16 cellular contexts compared by ENCODE assay signal in the genomic region with DNA sequence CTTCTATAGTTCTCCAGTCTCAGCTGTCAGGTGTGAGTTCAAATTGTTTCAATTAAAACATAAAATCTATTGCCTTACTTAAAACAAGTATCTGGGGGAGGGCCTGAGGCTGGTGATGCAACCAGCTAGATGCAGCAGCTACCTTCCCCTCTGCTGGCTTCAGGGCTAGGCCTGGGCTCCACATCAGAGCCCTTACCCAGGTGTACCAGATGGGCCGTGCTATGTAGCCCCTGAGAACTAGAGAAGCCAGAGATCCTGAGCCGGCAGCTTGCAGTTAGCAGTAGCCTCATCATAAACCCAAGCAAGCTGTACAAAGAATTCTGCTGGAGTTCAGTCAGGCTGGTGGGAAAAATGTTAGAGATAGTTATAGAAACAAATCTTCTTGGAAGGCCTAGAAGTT.
A peak's percentile ranks its signal among the peaks of the same experiment; 100 is the strongest.
DNase-seq lines count a peak whose midpoint lies in the region; ATAC-seq, FAIRE-seq and TF ChIP-seq lines count a peak whose summit lies in the region.
"Had no signal": no experiment of that assay in that cellular context is flagged by ENCODE, and none has a peak within 500 bp of the region (broad histone marks: within the 10 kb centered on the region; RNA-seq: fewer than 3 reads in every experiment).

No MANE protein-coding gene starts in this region.

- peaks cover 3% of the 10 kb centered on the region for H3K27me3 Mint-ChIP-seq in nephron progenitor cell (ENCODE audit: low read depth, poor library complexity)

- no peak overlapping the region for H3K4me3 Mint-ChIP-seq in nephron progenitor cell
- H3K4me3 Mint-ChIP-seq: IgD-negative memory B cell had no signal

- H3K9me3 ChIP-seq in HepG2 (ENCODE audit: low read length), result no peaks in the 10 kb centered on the region
- no peaks in the 10 kb centered on the region for H3K9me3 ChIP-seq in right lobe of liver

- TF ChIP-seq POLR2A in HepG2 (IDR thresholded peaks at IDR 0.05; ENCODE audit: insufficient read depth in 1 of 2, low read depth in 2 of 2, low read length in 2 of 2) (no peak), right lobe of liver (IDR thresholded peaks at IDR 0.05) (no peak)

- TF ChIP-seq CTCF in HepG2 (CRISPR knock-in tag; IDR thresholded peaks at IDR 0.05), result no peak
- no peak for TF ChIP-seq CTCF in right lobe of liver (IDR thresholded peaks at IDR 0.05)
- no peak for TF ChIP-seq CTCF in choroid plexus epithelial cell (conservative IDR thresholded peaks at IDR 0.05; ENCODE audit: low read depth, low read length)
- TF ChIP-seq CTCF in nephron progenitor cell (IDR thresholded peaks at IDR 0.05), result no peak

- peaks cover 26% of the 10 kb centered on the region for H3K4me1 Mint-ChIP-seq in nephron progenitor cell

- H3K9ac ChIP-seq in HepG2 (ENCODE audit: insufficient read depth, low read depth, low read length), result no peak overlapping the region

- FAIRE-seq in HepG2 (lab: Jason Lieb, UNC), result no peak

- peak; percentile 49 for DNase-seq in DMS79 (lab: John Stamatoyannopoulos, UW)
- DNase-seq in DMS79 treated with DMSO at 0.1 percent for 48 hours (lab: John Stamatoyannopoulos, UW), result no peak
- no peak for DNase-seq in HepG2 (ENCODE audit: low spot score)
- no peak for DNase-seq in right lobe of liver
- DNase-seq in choroid plexus epithelial cell (ENCODE audit: low read depth), result peak; percentile 19
- no peak for DNase-seq in caudate nucleus (lab: John Stamatoyannopoulos, UW)
- DNase-seq in NCI-H510A (lab: John Stamatoyannopoulos, UW), result no peak
- no peak for DNase-seq in nephron progenitor cell
- DNase-seq: 8988T, Karpas-422, NCI-H1436 treated with DMSO at 0.1 percent for 48 hours, NCI-H526, OCI-M1, Right ventricle myocardium superior, SW 1271 had no signal

- in situ Hi-C loops in HepG2 (cut with HindIII; ENCODE audit: extremely low pct_ligation_motif_present, low pct_unique_long_range_greater_than_20kb), result loop anchor here (10.0 kb wide), 1 partner anchor 284 kb away; a partner anchor contains a TSS

- no peak overlapping the region for H3K4me2 ChIP-seq in HepG2 (ENCODE audit: low read depth, low read length)

- H3K9me3 Mint-ChIP-seq in nephron progenitor cell, result peaks cover 11% of the 10 kb centered on the region

- H2AFZ ChIP-seq in HepG2 (ENCODE audit: low read length), result no peak overlapping the region

- CTCF ChIA-PET in HepG2 (lab: Yijun Ruan, JAX; ENCODE audit: low intra/inter-chr PET ratio, low total read pairs), result no interaction called here

- H3K27me3 ChIP-seq in HepG2 (ENCODE audit: control insufficient read depth in 1 of 2, insufficient read depth in 2 of 2, low read length in 2 of 2) (no peaks in the 10 kb centered on the region), right lobe of liver (no peaks in the 10 kb centered on the region)

- 81% methylated on average over 2 of the region's 2 CpGs for WGBS in HepG2 (ENCODE audit: low lambda C conversion rate)
- 100% methylated on average over 1 of the region's 2 CpGs for WGBS in right lobe of liver (ENCODE audit: insufficient coverage, low coverage, low lambda C conversion rate, missing lambda C conversion rate)

- BruUV-seq in HepG2 (replicated peaks; lab: Mats Ljungman, UMichigan), result no TSS peak

- no peak for TF ChIP-seq EP300 in HepG2 (IDR thresholded peaks at IDR 0.05; ENCODE audit: low read depth in 2 of 2, low read length in 2 of 2)
- TF ChIP-seq EP300 in HepG2 (CRISPR knock-in tag; IDR thresholded peaks at IDR 0.05; ENCODE audit: borderline replicate concordance), result no peak

- peak overlapping the region; percentile 12 for H3K27ac ChIP-seq in HepG2 (ENCODE audit: extremely low read length, insufficient read depth, low read length)
- no peak overlapping the region for H3K27ac ChIP-seq in right lobe of liver
- no peak overlapping the region for H3K27ac ChIP-seq in caudate nucleus (ENCODE audit: low read depth, low read length)

- H4K20me1 ChIP-seq in HepG2 (ENCODE audit: insufficient read depth, low read length), result no peaks in the 10 kb centered on the region

- H3K4me3 ChIP-seq in HepG2 (replicated peaks in 1 of 3; ENCODE audit: insufficient read depth in 1 of 3, low read depth in 2 of 3, low read length in 3 of 3) (no peak overlapping the region), right lobe of liver (no peak overlapping the region), choroid plexus epithelial cell (ENCODE audit: low read depth, low read length) (no peak overlapping the region)

- no peaks in the 10 kb centered on the region for H3K36me3 Mint-ChIP-seq in nephron progenitor cell (ENCODE audit: low read depth)

- no peak for TF ChIP-seq RAD21 in HepG2 (CRISPR knock-in tag; IDR thresholded peaks at IDR 0.05)

- H3K79me2 ChIP-seq in HepG2 (ENCODE audit: insufficient read depth, low read length), result no peaks in the 10 kb centered on the region

- peak; percentile 49 for ATAC-seq in HepG2
- no peak for ATAC-seq in right lobe of liver

- POLR2A ChIA-PET in HepG2 (lab: Yijun Ruan, JAX), result no interaction called here

- intact Hi-C loops in HepG2 (cut with micrococcal nuclease; ENCODE audit: unreplicated experiment), result no loop called here
- intact Hi-C loops in right lobe of liver (cut with DNase I), result no loop called here

- peaks cover 30% of the 10 kb centered on the region for H3K4me1 ChIP-seq in HepG2 (ENCODE audit: insufficient read depth, low read length)
- peaks cover 0 to 7% (median 0%) of the 10 kb centered on the region in 4 donors for H3K4me1 ChIP-seq in right lobe of liver

- H3K27ac Mint-ChIP-seq in nephron progenitor cell, result no peak overlapping the region
- H3K27ac Mint-ChIP-seq: IgD-negative memory B cell had no signal

- no peaks in the 10 kb centered on the region; a peak in 2 of 5 replicates for H3K36me3 ChIP-seq in HepG2 (replicated peaks in 1 of 2; ENCODE audit: control insufficient read depth in 1 of 2, insufficient read depth in 2 of 2, low read length in 2 of 2)
- H3K36me3 ChIP-seq in right lobe of liver, result no peaks in the 10 kb centered on the region

TF ChIP-seq in HepG2, 621 proteins besides CTCF, POLR2A, EP300 and RAD21 (continues in another document):
- TF ChIP-seq ZBTB8A (CRISPR knock-in tag; IDR thresholded peaks at IDR 0.05; ENCODE audit: borderline replicate concordance, low read depth) (no peak), ZNF510 (CRISPR knock-in tag; IDR thresholded peaks at IDR 0.05; ENCODE audit: low read depth) (no peak), ZNF674 (CRISPR knock-in tag; IDR thresholded peaks at IDR 0.05; ENCODE audit: low read depth) (no peak), GPN1 (CRISPR knock-in tag; IDR thresholded peaks at IDR 0.05; ENCODE audit: borderline replicate concordance) (no peak), CAMTA2 (CRISPR knock-in tag; IDR thresholded peaks at IDR 0.05; ENCODE audit: borderline replicate concordance) (no peak), NFIC (IDR thresholded peaks at IDR 0.05; ENCODE audit: low read length) (no peak)
- TF ChIP-seq, protein P1, sequence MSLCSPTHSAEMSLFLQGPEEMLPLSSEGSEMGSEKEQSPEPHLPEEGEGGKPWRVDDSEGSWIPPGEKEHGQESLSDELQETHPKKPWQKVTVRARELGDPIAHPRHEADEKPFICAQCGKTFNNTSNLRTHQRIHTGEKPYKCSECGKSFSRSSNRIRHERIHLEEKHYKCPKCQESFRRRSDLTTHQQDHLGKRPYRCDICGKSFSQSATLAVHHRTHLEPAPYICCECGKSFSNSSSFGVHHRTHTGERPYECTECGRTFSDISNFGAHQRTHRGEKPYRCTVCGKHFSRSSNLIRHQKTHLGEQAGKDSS (CRISPR knock-in tag; IDR thresholded peaks at IDR 0.05; ENCODE audit: borderline replicate concordance, low read depth), result no peak
- TF ChIP-seq, protein P2, sequence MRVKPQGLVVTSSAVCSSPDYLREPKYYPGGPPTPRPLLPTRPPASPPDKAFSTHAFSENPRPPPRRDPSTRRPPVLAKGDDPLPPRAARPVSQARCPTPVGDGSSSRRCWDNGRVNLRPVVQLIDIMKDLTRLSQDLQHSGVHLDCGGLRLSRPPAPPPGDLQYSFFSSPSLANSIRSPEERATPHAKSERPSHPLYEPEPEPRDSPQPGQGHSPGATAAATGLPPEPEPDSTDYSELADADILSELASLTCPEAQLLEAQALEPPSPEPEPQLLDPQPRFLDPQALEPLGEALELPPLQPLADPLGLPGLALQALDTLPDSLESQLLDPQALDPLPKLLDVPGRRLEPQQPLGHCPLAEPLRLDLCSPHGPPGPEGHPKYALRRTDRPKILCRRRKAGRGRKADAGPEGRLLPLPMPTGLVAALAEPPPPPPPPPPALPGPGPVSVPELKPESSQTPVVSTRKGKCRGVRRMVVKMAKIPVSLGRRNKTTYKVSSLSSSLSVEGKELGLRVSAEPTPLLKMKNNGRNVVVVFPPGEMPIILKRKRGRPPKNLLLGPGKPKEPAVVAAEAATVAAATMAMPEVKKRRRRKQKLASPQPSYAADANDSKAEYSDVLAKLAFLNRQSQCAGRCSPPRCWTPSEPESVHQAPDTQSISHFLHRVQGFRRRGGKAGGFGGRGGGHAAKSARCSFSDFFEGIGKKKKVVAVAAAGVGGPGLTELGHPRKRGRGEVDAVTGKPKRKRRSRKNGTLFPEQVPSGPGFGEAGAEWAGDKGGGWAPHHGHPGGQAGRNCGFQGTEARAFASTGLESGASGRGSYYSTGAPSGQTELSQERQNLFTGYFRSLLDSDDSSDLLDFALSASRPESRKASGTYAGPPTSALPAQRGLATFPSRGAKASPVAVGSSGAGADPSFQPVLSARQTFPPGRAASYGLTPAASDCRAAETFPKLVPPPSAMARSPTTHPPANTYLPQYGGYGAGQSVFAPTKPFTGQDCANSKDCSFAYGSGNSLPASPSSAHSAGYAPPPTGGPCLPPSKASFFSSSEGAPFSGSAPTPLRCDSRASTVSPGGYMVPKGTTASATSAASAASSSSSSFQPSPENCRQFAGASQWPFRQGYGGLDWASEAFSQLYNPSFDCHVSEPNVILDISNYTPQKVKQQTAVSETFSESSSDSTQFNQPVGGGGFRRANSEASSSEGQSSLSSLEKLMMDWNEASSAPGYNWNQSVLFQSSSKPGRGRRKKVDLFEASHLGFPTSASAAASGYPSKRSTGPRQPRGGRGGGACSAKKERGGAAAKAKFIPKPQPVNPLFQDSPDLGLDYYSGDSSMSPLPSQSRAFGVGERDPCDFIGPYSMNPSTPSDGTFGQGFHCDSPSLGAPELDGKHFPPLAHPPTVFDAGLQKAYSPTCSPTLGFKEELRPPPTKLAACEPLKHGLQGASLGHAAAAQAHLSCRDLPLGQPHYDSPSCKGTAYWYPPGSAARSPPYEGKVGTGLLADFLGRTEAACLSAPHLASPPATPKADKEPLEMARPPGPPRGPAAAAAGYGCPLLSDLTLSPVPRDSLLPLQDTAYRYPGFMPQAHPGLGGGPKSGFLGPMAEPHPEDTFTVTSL (CRISPR knock-in tag; IDR thresholded peaks at IDR 0.05; ENCODE audit: borderline replicate concordance), result no peak

Comparison
In these comparisons a context has a peak if more than half of its experiments do, and no peak if none do; other contexts are left out.
1. DNase-seq: peak in DMS79 (single experiment) and choroid plexus epithelial cell (single experiment); none in DMS79 treated with DMSO at 0.1 percent for 48 hours (single experiment), HepG2 (single experiment), right lobe of liver (0 of 3), caudate nucleus (0 of 61), NCI-H510A (single experiment) and nephron progenitor cell (single experiment).